Comparison of ENCODE assay signal across 8 cellular contexts in genomic region chr2:95115418-95115817, GRCh38. TPM values are rescaled to one million over a fixed set of nuclear protein-coding genes. Genes with fewer than 3 reads are reported as not detected.
DNase-seq lines count a peak whose midpoint lies in the region; ATAC-seq, FAIRE-seq and TF ChIP-seq lines count a peak whose summit lies in the region.

No MANE protein-coding gene starts in this region.

- H3K9me3 ChIP-seq in breast epithelium = no peaks in the 10 kb centered on the region
- no peaks in the 10 kb centered on the region for H3K9me3 ChIP-seq in kidney (ENCODE audit: control insufficient read depth in 1 of 2, low read length in 2 of 2)

- H3K27ac ChIP-seq in breast epithelium (no peak overlapping the region), kidney (ENCODE audit: low read depth in 2 of 2, low read length in 2 of 2) (no peak overlapping the region)

- TF ChIP-seq POLR2A in breast epithelium (IDR thresholded peaks at IDR 0.05) = no peak

- H3K4me3 ChIP-seq in WI38 (ENCODE audit: low read depth, low read length) (no peak overlapping the region), breast epithelium (no peak overlapping the region), kidney (ENCODE audit: low read length in 2 of 2) (no peak overlapping the region)

- DNase-seq in 8988T (peak; percentile 41), NCI-H2081 (lab: John Stamatoyannopoulos, UW) (peak; percentile 58 to 66), breast epithelium (ENCODE audit: low spot score in 2 of 2) (peak; percentile 49 to 58), kidney (peak; percentile 76)
- peak; percentile 61 to 62 for DNase-seq in stimulated activated CD4-positive, alpha-beta T cell treated with anti-CD3 and anti-CD28 coated beads, Interleukin-2, amount 100 ng/mL, for 48 hours

- no peak for FAIRE-seq in kidney (lab: Jason Lieb, UNC)

- H3K36me3 ChIP-seq in breast epithelium = no peaks in the 10 kb centered on the region
- peaks cover 1 to 6% of the 10 kb centered on the region in 2 donors for H3K36me3 ChIP-seq in kidney (ENCODE audit: control insufficient read depth in 1 of 2, insufficient read depth in 2 of 2, low read length in 2 of 2)

- peaks cover 0 to 1% of the 10 kb centered on the region in 2 donors for H3K4me1 ChIP-seq in breast epithelium
- H3K4me1 ChIP-seq in kidney (ENCODE audit: control insufficient read depth in 1 of 2, insufficient read depth in 1 of 2, low read depth in 1 of 2, low read length in 2 of 2) = peaks cover 0 to 3% of the 10 kb centered on the region in 2 donors

- ATAC-seq in GM18499 (IDR thresholded peaks at IDR 0.05; ENCODE audit: insufficient read depth, unreplicated experiment) (peak; percentile 84), HG02943 (IDR thresholded peaks at IDR 0.05; ENCODE audit: low read depth, unreplicated experiment) (peak; percentile 97)

- H3K9ac ChIP-seq in kidney (ENCODE audit: low read length in 2 of 2) = no peak overlapping the region

- intact Hi-C loops in breast epithelium (cut with DNase I; ENCODE audit: low total_unique reads) (no loop called here), kidney (cut with DNase I) (no loop called here)

- H3K27me3 ChIP-seq in breast epithelium = no peaks in the 10 kb centered on the region

- peak; percentile 78 for TF ChIP-seq CTCF in WI38 (IDR thresholded peaks at IDR 0.05; ENCODE audit: low read depth, low read length)
- TF ChIP-seq CTCF in breast epithelium (IDR thresholded peaks at IDR 0.05) = peak in 2 of 3 donors; percentile 61 to 68
- TF ChIP-seq CTCF in kidney (IDR thresholded peaks at IDR 0.05; ENCODE audit: borderline replicate concordance, extremely low read depth, insufficient read depth) = peak; percentile 83

RNA-seq across cellular contexts. Expression of gene MRPS5, which starts 6.2 kb away (rescaled TPM):
- total RNA-seq in breast epithelium (10 to 100 TPM; 37.4 to 54.4 (median 43.8) TPM), kidney (53.1 TPM)
- polyA plus RNA-seq in kidney (ENCODE audit: insufficient read depth, low read depth, low replicate concordance) = 118 TPM

RNA-seq across cellular contexts. Expression of gene ZNF514, which starts 44.2 kb away (rescaled TPM):
- total RNA-seq in breast epithelium = 10 to 100 TPM; 18.7 to 36.1 (median 25.3) TPM
- 21.8 TPM for total RNA-seq in kidney
- 11.1 TPM for polyA plus RNA-seq in kidney (ENCODE audit: insufficient read depth, low read depth, low replicate concordance)

RNA-seq across cellular contexts. Expression of gene ZNF2, which starts 50.2 kb away (rescaled TPM):
- total RNA-seq in breast epithelium = 1 to 10 TPM; 2.4 to 8.2 (median 3.6) TPM
- 5.2 TPM for total RNA-seq in kidney
- 2.5 TPM for polyA plus RNA-seq in kidney (ENCODE audit: insufficient read depth, low read depth, low replicate concordance)
